ENCODE assay signal across 8 cellular contexts in the genomic region with DNA sequence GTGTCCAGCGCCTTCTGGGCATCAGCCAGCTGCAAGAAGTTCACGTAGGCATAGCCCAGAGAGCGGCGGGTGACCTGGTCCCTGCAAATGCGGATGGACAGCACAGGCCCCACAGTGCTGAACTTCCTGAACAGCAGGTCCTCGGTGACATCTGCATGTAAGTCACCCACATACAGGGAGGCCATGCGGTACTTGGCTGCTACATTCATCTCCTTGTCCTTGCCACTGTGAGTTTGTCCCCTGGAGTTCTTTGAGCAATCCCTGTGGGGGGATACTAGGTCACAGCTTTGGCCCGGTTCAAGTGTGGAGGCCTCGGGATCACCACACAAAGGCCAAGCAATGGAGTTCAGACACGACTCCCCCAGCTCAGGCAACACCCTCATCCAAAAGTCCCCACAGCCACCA. TPM values are rescaled to one million over a fixed set of nuclear protein-coding genes. Genes with fewer than 3 reads are reported as not detected.
DNase-seq lines count a peak whose midpoint lies in the region; ATAC-seq and TF ChIP-seq lines count a peak whose summit lies in the region.

No MANE protein-coding gene starts in this region.

- WGBS in H9 (ENCODE audit: extremely low coverage, insufficient read length, low lambda C conversion rate) = no CpG with 5 or more reads among the region's 10 CpGs
- 82 to 90% methylated on average over 9 to 10 of the region's 10 CpGs for WGBS in body of pancreas, 2 donors
- WGBS in spleen, 5 donors = 71 to 81% (median 75%) methylated on average over 6 to 10 of the region's 10 CpGs

- POLR2A ChIA-PET in CD4-positive, alpha-beta T cell (lab: Charles Lee) = no interaction called here

- no peaks in the 10 kb centered on the region for H3K36me3 ChIP-seq in body of pancreas (replicated peaks in 1 of 2; ENCODE audit: insufficient read depth in 1 of 2, low read depth in 2 of 2)
- no peaks in the 10 kb centered on the region for H3K36me3 ChIP-seq in iPS-15b (ENCODE audit: control insufficient read depth, insufficient read depth, low read length)
- no peaks in the 10 kb centered on the region for H3K36me3 ChIP-seq in spleen

- H3K9me3 Mint-ChIP-seq in H9 = peaks cover 0 to 7% of the 10 kb centered on the region in 2 experiments; a peak in 2 of 5 replicates
- peaks cover 2% of the 10 kb centered on the region for H3K9me3 Mint-ChIP-seq in CD4-positive, alpha-beta T cell

- H4K91ac ChIP-seq in H9 (ENCODE audit: insufficient read length, low read depth, low read length) = no peak overlapping the region

- peaks cover 12% of the 10 kb centered on the region for H3K27me3 Mint-ChIP-seq in H9 (ENCODE audit: low read depth)
- no peaks in the 10 kb centered on the region for H3K27me3 Mint-ChIP-seq in CD4-positive, alpha-beta T cell

- H3K4me3 ChIP-seq in body of pancreas = peak overlapping the region in 1 of 2 donors; percentile 45
- peak overlapping the region; percentile 33 for H3K4me3 ChIP-seq in iPS-15b (ENCODE audit: low read depth, low read length)
- peak overlapping the region in 4 of 8 donors; percentile 28 to 60 (median 43) for H3K4me3 ChIP-seq in spleen

- H2BK12ac ChIP-seq in H9 (ENCODE audit: insufficient read length, low read depth, low read length) = no peak overlapping the region

- no peak overlapping the region for H3K4ac ChIP-seq in H9 (ENCODE audit: low read depth, low read length)

- TF ChIP-seq CTCF in H9 (conservative IDR thresholded peaks at IDR 0.05) (no peak), body of pancreas (IDR thresholded peaks at IDR 0.05) (no peak), spleen (IDR thresholded peaks at IDR 0.05 in 8 of 11, conservative IDR thresholded peaks at IDR 0.05 in 3 of 11) (no peak)
- TF ChIP-seq CTCF in CD4-positive, alpha-beta T cell (IDR thresholded peaks at IDR 0.05) = no peak

- no peak overlapping the region for H4K5ac ChIP-seq in H9 (ENCODE audit: insufficient read length, low read depth, low read length)

- H3T11ph ChIP-seq in H9 (ENCODE audit: low read length) = no peak overlapping the region

- peak overlapping the region in 1 of 3 experiments; percentile 4; a peak in 1 of 7 replicates for H3K27ac Mint-ChIP-seq in H9
- no peak overlapping the region for H3K27ac Mint-ChIP-seq in CD4-positive, alpha-beta T cell

- CTCF ChIA-PET in CD4-positive, alpha-beta T cell (lab: Charles Lee) = no interaction called here

- no peak overlapping the region for H3K9ac ChIP-seq in H9 (ENCODE audit: extremely low read depth, insufficient read length, low read length)
- H3K9ac ChIP-seq in iPS-15b (ENCODE audit: low read depth, low read length) = no peak overlapping the region

- DNase-seq in H9 = peak; percentile 28
- DNase-seq in body of pancreas = peak in 1 of 4 donors; percentile 9
- DNase-seq in spleen = peak; percentile 66
- no peak for DNase-seq in CD4-positive, alpha-beta T cell
- no peak for DNase-seq in NCI-H345 treated with DMSO at 0.1 percent for 48 hours (lab: John Stamatoyannopoulos, UW; ENCODE audit: unreplicated experiment)
- no peak for DNase-seq in DMS79 treated with DMSO at 0.1 percent for 48 hours (lab: John Stamatoyannopoulos, UW)

- intact Hi-C loops in body of pancreas (cut with DNase I) = no loop called here
- intact Hi-C loops in spleen (cut with DNase I; ENCODE audit: low total_unique reads) = no loop called here
- intact Hi-C loops in CD4-positive, alpha-beta T cell (cut with DNase I, micrococcal nuclease) = no loop called here

- H3K4me1 Mint-ChIP-seq in H9 = peaks cover 23 to 29% of the 10 kb centered on the region in 2 experiments
- H3K4me1 Mint-ChIP-seq in CD4-positive, alpha-beta T cell (ENCODE audit: low read depth) = no peaks in the 10 kb centered on the region

- no peak overlapping the region for H2BK20ac ChIP-seq in H9 (ENCODE audit: low read depth, low read length, poor library complexity, severe bottlenecking)

- no peak overlapping the region for H3K18ac ChIP-seq in H9 (ENCODE audit: insufficient read length, low read depth, low read length)

- H3K27ac ChIP-seq in H9 (ENCODE audit: insufficient read length, low read depth, low read length) (no peak overlapping the region), body of pancreas (peak overlapping the region in 1 of 4 donors; percentile 40), spleen (no peak overlapping the region)
- H3K27ac ChIP-seq in CD4-positive, alpha-beta T cell (ENCODE audit: low read depth, low read length) = no peak overlapping the region

- H3K79me2 ChIP-seq in H9 (ENCODE audit: insufficient read depth, low read length) = no peaks in the 10 kb centered on the region

- no peaks in the 10 kb centered on the region for H3K27me3 ChIP-seq in H9 (ENCODE audit: insufficient read depth, low read length)
- peaks cover 0 to 6% of the 10 kb centered on the region in 2 donors for H3K27me3 ChIP-seq in body of pancreas
- peaks cover 5% of the 10 kb centered on the region for H3K27me3 ChIP-seq in iPS-15b (ENCODE audit: control insufficient read depth, insufficient read depth, low read length)
- peaks cover 0 to 19% (median 0%) of the 10 kb centered on the region in 7 donors for H3K27me3 ChIP-seq in spleen (replicated peaks in 1 of 7)
- no peaks in the 10 kb centered on the region for H3K27me3 ChIP-seq in CD4-positive, alpha-beta T cell (ENCODE audit: control insufficient read depth, insufficient read depth, low read length)

- H3K9me3 ChIP-seq in H9 (ENCODE audit: control insufficient read depth, low read depth, low read length) = no peaks in the 10 kb centered on the region
- H3K9me3 ChIP-seq in body of pancreas = no peaks in the 10 kb centered on the region
- no peaks in the 10 kb centered on the region for H3K9me3 ChIP-seq in iPS-15b (ENCODE audit: control insufficient read depth, insufficient read depth, low read length)
- peaks cover 0 to 5% (median 0%) of the 10 kb centered on the region in 8 donors for H3K9me3 ChIP-seq in spleen
- H3K9me3 ChIP-seq in CD4-positive, alpha-beta T cell (ENCODE audit: control insufficient read depth, low read length) = peaks cover 3% of the 10 kb centered on the region

- peaks cover 5% of the 10 kb centered on the region for H3K23me2 ChIP-seq in H9 (ENCODE audit: insufficient read length, low read depth, low read length, poor library complexity, severe bottlenecking)

- H2AK5ac ChIP-seq in H9 (ENCODE audit: insufficient read length, low read length) = no peak overlapping the region

- H2BK5ac ChIP-seq in H9 (ENCODE audit: insufficient read length, low read length) = no peak overlapping the region

- H4K20me1 ChIP-seq in H9 (ENCODE audit: control insufficient read depth, insufficient read depth, insufficient read length) = no peaks in the 10 kb centered on the region

- H3K79me1 ChIP-seq in H9 (ENCODE audit: insufficient read depth, low read depth, low read length, poor library complexity, severe bottlenecking) = no peaks in the 10 kb centered on the region

- no peak overlapping the region for H4K8ac ChIP-seq in H9 (replicated peaks; ENCODE audit: insufficient read length, low read depth, low read length)

- H3K23ac ChIP-seq in H9 (ENCODE audit: insufficient read length, low read depth, low read length) = no peak overlapping the region

- H3K4me2 ChIP-seq in H9 (ENCODE audit: insufficient read depth, insufficient read length, low read length) = peak overlapping the region; percentile 39

- peak overlapping the region; percentile 46 for H2AFZ ChIP-seq in H9 (ENCODE audit: low read length)

- peak overlapping the region; percentile 67 to 69 for H3K4me3 Mint-ChIP-seq in H9
- no peak overlapping the region for H3K4me3 Mint-ChIP-seq in CD4-positive, alpha-beta T cell

- no peaks in the 10 kb centered on the region for H3K4me1 ChIP-seq in H9 (ENCODE audit: insufficient read depth, low read length)
- peaks cover 17% of the 10 kb centered on the region for H3K4me1 ChIP-seq in body of pancreas
- H3K4me1 ChIP-seq in iPS-15b (ENCODE audit: control insufficient read depth, insufficient read depth, low read length) = peaks cover 8% of the 10 kb centered on the region
- H3K4me1 ChIP-seq in spleen = no peaks in the 10 kb centered on the region

- TF ChIP-seq POLR2A in body of pancreas (IDR thresholded peaks at IDR 0.05) (no peak), spleen (IDR thresholded peaks at IDR 0.05) (no peak)

- no peak overlapping the region for H2BK15ac ChIP-seq in H9 (ENCODE audit: low read depth, low read length)

- H2BK120ac ChIP-seq in H9 (ENCODE audit: low read depth, low read length, poor library complexity, severe bottlenecking) = no peak overlapping the region

- ATAC-seq in body of pancreas (peak; percentile 30), GM19395 (IDR thresholded peaks at IDR 0.05; ENCODE audit: unreplicated experiment) (no peak)
- ATAC-seq in CD4-positive, alpha-beta T cell (ENCODE audit: poor library complexity) = no peak

- H3K14ac ChIP-seq in H9 (ENCODE audit: insufficient read depth, low read length) = no peak overlapping the region

- H3K56ac ChIP-seq in H9 (ENCODE audit: insufficient read length, low read depth, low read length) = no peak overlapping the region

- peaks cover 4 to 18% (median 9%) of the 10 kb centered on the region in 3 experiments; a peak in 4 of 7 replicates for H3K36me3 Mint-ChIP-seq in H9 (ENCODE audit: insufficient read depth in 1 of 3, low read depth in 3 of 3)
- H3K36me3 Mint-ChIP-seq in CD4-positive, alpha-beta T cell (ENCODE audit: low read depth) = no peaks in the 10 kb centered on the region

RNA-seq across cellular contexts. Expression of a gene that starts 0.8 kb away (rescaled TPM):
- total RNA-seq in H9 (2021) = 1.8 and 2.2 TPM in 2 replicates
- total RNA-seq in body of pancreas = under 1 TPM; 0.26 to 0.33 TPM
- under 1 TPM; 0.16 to 0.59 (median 0.43) TPM for total RNA-seq in spleen
- under 1 TPM in 2 of 3 donors, not detected in 1; 0.06 to 0.09 TPM for polyA plus RNA-seq in spleen
- total RNA-seq in CD4-positive, alpha-beta T cell = not detected

Comparison
In these comparisons a context has a peak if more than half of its experiments do, and no peak if none do; other contexts are left out.
1. DNase-seq: peak in H9 (single experiment) and spleen (single experiment); none in CD4-positive, alpha-beta T cell (0 of 10), NCI-H345 treated with DMSO at 0.1 percent for 48 hours (single experiment) and DMS79 treated with DMSO at 0.1 percent for 48 hours (single experiment).